In the genomic region with DNA sequence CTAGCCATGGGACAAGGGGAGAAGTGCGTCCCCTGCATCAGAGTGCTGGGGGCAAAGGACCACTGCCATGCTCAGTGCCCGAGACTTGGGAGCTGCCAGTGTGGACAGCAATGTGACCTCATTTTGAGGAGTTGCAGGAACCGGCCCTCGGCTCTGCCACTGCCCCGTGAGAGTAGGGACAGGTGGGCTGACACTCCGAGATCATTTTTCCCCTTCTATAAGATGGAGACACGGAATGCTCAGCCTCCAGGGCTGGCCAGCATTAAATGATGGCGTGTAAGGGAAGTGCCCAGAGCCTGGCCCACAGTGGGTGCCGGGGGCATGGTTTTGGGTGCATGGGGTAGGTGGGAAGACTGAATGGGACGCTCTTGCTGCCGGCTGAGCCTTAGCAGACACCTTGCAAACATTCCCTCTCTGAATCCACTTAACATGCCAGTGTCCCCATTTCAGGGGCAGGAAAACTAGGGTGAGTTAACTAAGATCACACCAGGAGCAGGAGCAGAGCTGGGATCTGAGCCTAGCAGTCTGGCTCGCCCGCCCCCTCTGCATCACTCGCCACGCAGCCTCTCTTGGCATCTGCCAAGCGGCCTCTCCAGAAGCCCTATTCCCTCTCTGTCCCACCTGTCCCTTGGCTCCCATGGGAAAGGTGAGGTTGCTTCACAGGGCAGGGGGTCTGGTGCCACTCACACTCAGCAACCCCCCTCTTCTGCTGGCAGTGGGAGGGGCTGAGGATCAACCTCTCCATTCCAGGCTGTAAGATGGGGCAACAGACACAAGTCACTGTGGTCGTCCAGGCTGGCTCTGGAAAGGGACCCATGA, we compare ENCODE assay signal across 18 cellular contexts.
"Had no signal": no experiment of that assay in that cellular context is flagged by ENCODE, and none has a peak within 500 bp of the region (broad histone marks: within the 10 kb centered on the region; RNA-seq: fewer than 3 reads in every experiment).

No MANE protein-coding gene starts in this region.

- ATAC-seq: activated naive CD8-positive, alpha-beta T cell treated with anti-CD3 and anti-CD28 coated beads, Interleukin-2, amount 50 U/mL, for 24 hours; activated T-cell treated with anti-CD3 and anti-CD28 coated beads, Interleukin-2, amount 50 U/mL, for 72 hours; body of pancreas; pancreas; right cardiac atrium had no signal

- H3K27me3 ChIP-seq: body of pancreas, cardiac muscle cell, pancreas, tibial artery had no signal

- FAIRE-seq: pancreas had no signal

- H3K9me3 ChIP-seq: body of pancreas, left lung, pancreas, tibial artery had no signal

- H3K36me3 ChIP-seq: cardiac muscle cell, left lung, pancreas had no signal

- DNase-seq: activated CD4-positive, alpha-beta memory T cell treated with anti-CD3 and anti-CD28 coated beads for 36 hours; activated CD4-positive, alpha-beta T cell treated with anti-CD3 and anti-CD28 coated beads for 48 hours; activated effector memory CD4-positive, alpha-beta T cell treated with Interleukin-2 at 50 U/mL for 16 hours; activated naive CD4-positive, alpha-beta T cell treated with anti-CD3 and anti-CD28 coated beads, Interleukin-2, amount 10 ng/mL, durations not matched to agents 7 days and 5 days; activated naive CD8-positive, alpha-beta T cell treated with anti-CD3 and anti-CD28 coated beads, Interleukin-2, amount 50 U/mL, for 24 hours; activated T-cell treated with anti-CD3 and anti-CD28 coated beads, Interleukin-2, amount 50 U/mL, for 72 hours; body of pancreas; dermis blood vessel endothelial cell; effector CD8-positive, alpha-beta T cell; erythroblast; naive thymus-derived CD4-positive, alpha-beta T cell; pancreas; right cardiac atrium; stimulated activated CD4-positive, alpha-beta T cell treated with anti-CD3 and anti-CD28 coated beads, Interleukin-12 subunit alpha, Interleukin-12 subunit beta, amount 100 ng/mL, for 4 hours; stimulated activated CD4-positive, alpha-beta T cell treated with anti-CD3 and anti-CD28 coated beads, Interleukin-1b, Interleukin-23, amount 100 ng/mL, for 48 hours; tibial artery had no signal

- H3K4me1 ChIP-seq: body of pancreas, pancreas, tibial artery had no signal

- H3K4me3 ChIP-seq: body of pancreas, cardiac muscle cell, left lung, pancreas, tibial artery had no signal

- H3K27ac ChIP-seq: body of pancreas, cardiac muscle cell, left lung, pancreas, tibial artery had no signal
